Comparison of ENCODE assay signal across 8 cellular contexts in genomic region chr17:62453656-62454055, GRCh38. TPM values are rescaled to one million over a fixed set of nuclear protein-coding genes. Genes with fewer than 3 reads are reported as not detected.
DNase-seq lines count a peak whose midpoint lies in the region; ATAC-seq and TF ChIP-seq lines count a peak whose summit lies in the region.
"Not testable (repeated sequence)": the region's sequence is repeated elsewhere in the genome, so short reads cannot be mapped to it uniquely, and the experiment has no call there.

No MANE protein-coding gene starts in this region.

- not testable (repeated sequence) for H2AFZ ChIP-seq in OCI-LY7 (ENCODE audit: low read length)

- not testable (repeated sequence) for H3K4me3 ChIP-seq in GM12864 (ENCODE audit: low read depth, low read length)
- peak overlapping the region; percentile 47 for H3K4me3 ChIP-seq in OCI-LY7 (ENCODE audit: low read depth, low read length, poor library complexity, severe bottlenecking)

- peak overlapping the region; percentile 61 for H3K4me3 Mint-ChIP-seq in central memory CD8-positive, alpha-beta T cell
- peak overlapping the region; percentile 11 for H3K4me3 Mint-ChIP-seq in stimulated activated naive CD8-positive, alpha-beta T cell treated with anti-CD3 and anti-CD28 coated beads, Interleukin-15, Interleukin-2, amounts not matched to agents 100 ng/mL and 50 ng/mL, for 24 hours

- POLR2A ChIA-PET in OCI-LY7 (lab: Charles Lee), result interaction anchor here (0.6 kb wide), 1 partner anchor 151 kb away, joined by 4 read pairs; no protein-coding TSS in a partner anchor

- peak overlapping the region; percentile 66 for H3K4me2 ChIP-seq in OCI-LY7 (ENCODE audit: low read length)

- not testable (repeated sequence) for H4K20me1 ChIP-seq in OCI-LY7 (ENCODE audit: insufficient read depth, low read length)

- intact Hi-C loops in OCI-LY7 (cut with micrococcal nuclease; ENCODE audit: unreplicated experiment), result loop anchor here (2.0 kb wide), 1 partner anchor 31 kb away; the partner anchor contains the start of gene METTL2A

- peaks cover 66% of the 10 kb centered on the region for H3K4me1 ChIP-seq in OCI-LY7 (ENCODE audit: insufficient read depth, low read length, poor library complexity, severe bottlenecking)

- not testable (repeated sequence) for H3K27me3 Mint-ChIP-seq in central memory CD8-positive, alpha-beta T cell; stimulated activated naive CD8-positive, alpha-beta T cell treated with anti-CD3 and anti-CD28 coated beads, Interleukin-15, Interleukin-2, amounts not matched to agents 100 ng/mL and 50 ng/mL, for 24 hours

- H3K4me1 Mint-ChIP-seq in central memory CD8-positive, alpha-beta T cell, result peaks cover 13% of the 10 kb centered on the region
- H3K4me1 Mint-ChIP-seq in stimulated activated naive CD8-positive, alpha-beta T cell treated with anti-CD3 and anti-CD28 coated beads, Interleukin-15, Interleukin-2, amounts not matched to agents 100 ng/mL and 50 ng/mL, for 24 hours (ENCODE audit: low read depth), result peaks cover 15% of the 10 kb centered on the region

- H3K9me3 ChIP-seq in OCI-LY7 (ENCODE audit: low read length), result not testable (repeated sequence)

- peak overlapping the region; percentile 17 for H3K27ac Mint-ChIP-seq in central memory CD8-positive, alpha-beta T cell (ENCODE audit: low read depth)
- H3K27ac Mint-ChIP-seq in stimulated activated naive CD8-positive, alpha-beta T cell treated with anti-CD3 and anti-CD28 coated beads, Interleukin-15, Interleukin-2, amounts not matched to agents 100 ng/mL and 50 ng/mL, for 24 hours, result peak overlapping the region; percentile 22

- DNase-seq in GM12864 (ENCODE audit: low read depth) (peak; percentile 53), OCI-LY7 (ENCODE audit: low spot score) (peak; percentile 78)
- DNase-seq in central memory CD8-positive, alpha-beta T cell (ENCODE audit: low spot score in 2 of 2), result not testable (repeated sequence)

- not testable (repeated sequence) for BruUV-seq in OCI-LY7 (replicated peaks; lab: Mats Ljungman, UMichigan)

- CTCF ChIA-PET in OCI-LY7 (lab: Charles Lee; ENCODE audit: unreplicated experiment), result not testable (repeated sequence)

- not testable (repeated sequence) for H3K9me2 ChIP-seq in OCI-LY7 (ENCODE audit: insufficient read depth, low read length)

- not testable (repeated sequence) for H3K79me2 ChIP-seq in OCI-LY7 (ENCODE audit: insufficient read depth, low read depth, low read length)

- ATAC-seq in GM18907 (IDR thresholded peaks at IDR 0.05; ENCODE audit: unreplicated experiment) (peak; percentile 28), GM21515 (IDR thresholded peaks at IDR 0.05; ENCODE audit: unreplicated experiment) (peak; percentile 27), HG02759 (IDR thresholded peaks at IDR 0.05; ENCODE audit: unreplicated experiment) (peak; percentile 31), HG03280 (IDR thresholded peaks at IDR 0.05; ENCODE audit: unreplicated experiment) (peak; percentile 14)
- peak; percentile 91 for ATAC-seq in central memory CD8-positive, alpha-beta T cell (replicated peaks; ENCODE audit: extremely low read depth, poor library complexity, severe bottlenecking)

- not testable (repeated sequence) for H3K9me3 Mint-ChIP-seq in central memory CD8-positive, alpha-beta T cell; stimulated activated naive CD8-positive, alpha-beta T cell treated with anti-CD3 and anti-CD28 coated beads, Interleukin-15, Interleukin-2, amounts not matched to agents 100 ng/mL and 50 ng/mL, for 24 hours

- not testable (repeated sequence) for H3K36me3 ChIP-seq in OCI-LY7 (ENCODE audit: insufficient read depth, low read length)

- TF ChIP-seq CTCF in GM12864 (IDR thresholded peaks at IDR 0.05; ENCODE audit: low read depth, low read length, missing control alignments); OCI-LY7 (conservative IDR thresholded peaks at IDR 0.05; ENCODE audit: low read length): not testable (repeated sequence)

- peak overlapping the region; percentile 98 for H3K27ac ChIP-seq in OCI-LY7 (ENCODE audit: low read depth, low read length, poor library complexity, severe bottlenecking)

- peaks cover 12% of the 10 kb centered on the region for H3K36me3 Mint-ChIP-seq in central memory CD8-positive, alpha-beta T cell (ENCODE audit: insufficient read depth)
- H3K36me3 Mint-ChIP-seq in stimulated activated naive CD8-positive, alpha-beta T cell treated with anti-CD3 and anti-CD28 coated beads, Interleukin-15, Interleukin-2, amounts not matched to agents 100 ng/mL and 50 ng/mL, for 24 hours (ENCODE audit: low read depth), result peaks cover 12% of the 10 kb centered on the region

RNA-seq across cellular contexts. Expression of gene TLK2, which starts 25.0 kb away (rescaled TPM):
- total RNA-seq in OCI-LY7 (2014; rRNA removed; shearing (Covaris generic)), result 36.6 and 46.6 TPM in 2 replicates
- total RNA-seq in OCI-LY7 (2022), result 58.9 and 60.1 TPM in 2 replicates

RNA-seq across cellular contexts. Expression of gene METTL2A, which starts 30.0 kb away (rescaled TPM):
- 18.4 and 24.9 TPM in 2 replicates for total RNA-seq in OCI-LY7 (2014; rRNA removed; shearing (Covaris generic))
- 32.2 and 33.3 TPM in 2 replicates for total RNA-seq in OCI-LY7 (2022)

Comparison
In these comparisons a context has a peak if more than half of its experiments do, and no peak if none do; other contexts are left out.
1. ATAC-seq: peak in every context shown above with its lines; median percentile 91 in central memory CD8-positive, alpha-beta T cell; 31 in HG02759; 28 in GM18907; 27 in GM21515; 14 in HG03280.